ENCODE assay signal across 8 cellular contexts in the genomic region with DNA sequence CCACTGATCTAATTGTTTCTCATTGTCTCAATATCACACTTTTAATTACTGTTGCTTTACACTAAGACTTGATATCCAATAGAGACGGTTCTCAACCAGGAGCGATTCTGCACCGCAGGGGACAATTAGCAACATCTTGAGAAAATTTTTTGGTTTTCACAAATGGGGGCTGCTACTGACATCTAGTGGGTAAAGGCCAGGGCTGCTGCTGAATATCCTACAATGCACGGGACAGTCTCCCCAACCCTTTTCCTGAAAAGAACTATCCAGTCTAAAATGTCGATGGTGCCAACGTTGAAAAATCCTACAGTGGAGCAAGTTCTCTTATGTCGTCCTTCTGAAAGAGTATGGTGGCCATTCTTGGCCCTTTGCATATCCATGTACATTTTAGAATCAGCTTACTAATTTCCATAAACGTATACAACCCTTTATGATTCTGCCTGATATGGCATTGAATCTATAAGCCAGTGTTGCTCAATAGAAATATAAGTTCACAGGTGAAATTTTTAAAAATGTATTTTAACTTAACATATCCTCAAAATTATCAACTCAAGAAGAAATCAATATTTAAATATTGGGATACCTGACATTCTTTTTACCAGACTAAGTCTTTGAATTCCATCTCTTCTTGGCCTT.
DNase-seq lines count a peak whose midpoint lies in the region; ATAC-seq, FAIRE-seq and TF ChIP-seq lines count a peak whose summit lies in the region.
"Not testable (repeated sequence)": the region's sequence is repeated elsewhere in the genome, so short reads cannot be mapped to it uniquely, and the experiment has no call there.

No MANE protein-coding gene starts in this region.

- H3K9ac ChIP-seq in PC-3 (ENCODE audit: low read length); K562 (ENCODE audit: insufficient read depth in 1 of 2, low read depth in 2 of 2, low read length in 2 of 2); fibroblast of lung (ENCODE audit: insufficient read depth, low read length): not testable (repeated sequence)

- intact Hi-C loops in PC-3 (cut with micrococcal nuclease), result loop anchor here (10.0 kb wide), 1 partner anchor 141 kb away; no protein-coding TSS in a partner anchor
- intact Hi-C loops in K562 (cut with micrococcal nuclease); left lung (cut with DNase I): not testable (repeated sequence)

- not testable (repeated sequence) for H3K9me2 ChIP-seq in PC-3 (replicated peaks; ENCODE audit: low read length)

- BruUV-seq in PC-3 (replicated peaks; lab: Mats Ljungman, UMichigan); K562 (replicated peaks; lab: Mats Ljungman, UMichigan): not testable (repeated sequence)

- TF ChIP-seq POLR2A in K562 (conservative IDR thresholded peaks at IDR 0.05), result not testable (repeated sequence)

- H3F3A ChIP-seq in PC-3 (ENCODE audit: low read length, unreplicated experiment), result not testable (repeated sequence)

- H3K79me2 ChIP-seq in PC-3 (ENCODE audit: low read length); K562 (ENCODE audit: control insufficient read depth, insufficient read depth, low read length); fibroblast of lung (ENCODE audit: control insufficient read depth, insufficient read depth, low read length): not testable (repeated sequence)

- not testable (repeated sequence) for H3K9me1 ChIP-seq in K562 (ENCODE audit: control insufficient read depth, insufficient read depth, low read length)

- CTCF ChIA-PET in BJ (lab: Yijun Ruan, JAX); PC-3 (lab: Charles Lee); K562 (lab: Yijun Ruan, JAX; ENCODE audit: low intra/inter-chr PET ratio): not testable (repeated sequence)

- ATAC-seq in GM18511 (IDR thresholded peaks at IDR 0.05; ENCODE audit: unreplicated experiment) (peak; percentile 58), HG03354 (IDR thresholded peaks at IDR 0.05; ENCODE audit: poor library complexity, severe bottlenecking, unreplicated experiment) (peak; percentile 63), PC-3 (peak; percentile 72), K562 (peak; percentile 87), left lung (peak; percentile 83)

- TF ChIP-seq RAD21 in K562 (CRISPR knock-in tag; conservative IDR thresholded peaks at IDR 0.05 in 1 of 2, IDR thresholded peaks at IDR 0.05 in 1 of 2), result not testable (repeated sequence)

- not testable (repeated sequence) for H3K4me1 ChIP-seq in PC-3 (ENCODE audit: insufficient read depth, low read length); K562 (replicated peaks in 1 of 2; ENCODE audit: control insufficient read depth in 2 of 2, insufficient read depth in 2 of 2, low read length in 2 of 2); fibroblast of lung (ENCODE audit: control insufficient read depth, extremely low read depth, insufficient read depth, low read length); left lung

- 19% methylated on average over 6 of the region's 8 CpGs for WGBS in K562 (ENCODE audit: insufficient coverage, low coverage, missing lambda C conversion rate)

- POLR2A ChIA-PET in BJ (lab: Charles Lee); PC-3 (lab: Charles Lee; ENCODE audit: unreplicated experiment); K562 (lab: Yijun Ruan, JAX): not testable (repeated sequence)

- in situ Hi-C loops in K562 (cut with MboI), result not testable (repeated sequence)

- H3K4me2 ChIP-seq in PC-3 (ENCODE audit: low read length); K562 (ENCODE audit: insufficient read depth, low read length); fibroblast of lung (ENCODE audit: extremely low read depth, insufficient read depth, low read length): not testable (repeated sequence)

- H3K4me3 ChIP-seq in BJ (ENCODE audit: low read depth, low read length); PC-3 (ENCODE audit: low read length); K562; fibroblast of lung (replicated peaks in 1 of 4; ENCODE audit: control extremely low read depth in 1 of 4, insufficient read depth in 1 of 4, low read depth in 3 of 4, low read length in 4 of 4); left lung; retinal pigment epithelial cell (ENCODE audit: low read length): not testable (repeated sequence)

- H4K20me1 ChIP-seq in PC-3 (ENCODE audit: low read length); K562 (replicated peaks; ENCODE audit: control insufficient read depth, insufficient read depth, low read length); fibroblast of lung (ENCODE audit: control insufficient read depth, extremely low read depth, insufficient read depth, low read length): not testable (repeated sequence)

- DNase-seq in BJ (ENCODE audit: low read depth); PC-3; K562 (ENCODE audit: extremely low read depth in 1 of 4, low spot score in 3 of 4); fibroblast of lung (ENCODE audit: low read depth in 2 of 2); left lung; retinal pigment epithelial cell (ENCODE audit: low read depth): not testable (repeated sequence)

- not testable (repeated sequence) for H3K27ac ChIP-seq in PC-3 (ENCODE audit: low read length); K562 (ENCODE audit: extremely low read depth, low read depth, low read length); fibroblast of lung (ENCODE audit: insufficient read depth, low read length); left lung

- H2AFZ ChIP-seq in PC-3 (ENCODE audit: low read length); K562 (ENCODE audit: low read depth, low read length); fibroblast of lung (ENCODE audit: low read length): not testable (repeated sequence)

- TF ChIP-seq CTCF in BJ (IDR thresholded peaks at IDR 0.05; ENCODE audit: insufficient read depth, low read depth, low read length) (peak; percentile 38), PC-3 (conservative IDR thresholded peaks at IDR 0.05; ENCODE audit: low read depth, low read length) (peak; percentile 41; the same call in 1 of the 2 replicates), K562 (IDR thresholded peaks at IDR 0.05 in 2 of 3, conservative IDR thresholded peaks at IDR 0.05 in 1 of 3; ENCODE audit: insufficient read depth in 2 of 3, low read depth in 1 of 3, low read length in 3 of 3) (peak in 2 of 3 experiments; percentile 41 to 55; a peak in 3 of 6 replicates), fibroblast of lung (conservative IDR thresholded peaks at IDR 0.05 in 1 of 2, IDR thresholded peaks at IDR 0.05 in 1 of 2; ENCODE audit: low read depth in 1 of 2, low read length in 2 of 2) (peak; percentile 29 to 35), left lung (IDR thresholded peaks at IDR 0.05) (peak in 1 of 2 donors; percentile 18), retinal pigment epithelial cell (conservative IDR thresholded peaks at IDR 0.05; ENCODE audit: low read depth, low read length) (peak; percentile 35)

- TF ChIP-seq EP300 in K562 (IDR thresholded peaks at IDR 0.05; ENCODE audit: low read length), result not testable (repeated sequence)

- not testable (repeated sequence) for H3K36me3 ChIP-seq in BJ (ENCODE audit: control insufficient read depth, insufficient read depth, low read length); PC-3 (ENCODE audit: low read depth, low read length); K562 (ENCODE audit: control insufficient read depth, insufficient read depth, low read length); fibroblast of lung (ENCODE audit: control insufficient read depth, insufficient read depth, low read length); left lung

- not testable (repeated sequence) for H3K9me3 ChIP-seq in PC-3 (ENCODE audit: low read length); K562 (replicated peaks; ENCODE audit: control insufficient read depth, insufficient read depth, low read depth, low read length); fibroblast of lung (ENCODE audit: control insufficient read depth, insufficient read depth, low read depth, low read length); left lung

- FAIRE-seq in K562 (lab: Jason Lieb, UNC), result peak; percentile 40

- not testable (repeated sequence) for H3K27me3 ChIP-seq in BJ (ENCODE audit: control insufficient read depth, insufficient read depth, low read length); PC-3 (ENCODE audit: low read length); K562 (ENCODE audit: control insufficient read depth in 2 of 2, insufficient read depth in 2 of 2, low read length in 2 of 2); fibroblast of lung (ENCODE audit: control insufficient read depth, insufficient read depth, low read length); left lung
